In genomic region chr14:73728106-73729014, GRCh38 we compare ENCODE assay signal across 8 cellular contexts. TPM values are rescaled to one million over a fixed set of nuclear protein-coding genes. Genes with fewer than 3 reads are reported as not detected.
DNase-seq lines count a peak whose midpoint lies in the region; ATAC-seq, FAIRE-seq and TF ChIP-seq lines count a peak whose summit lies in the region.

No MANE protein-coding gene starts in this region.

- H3K27ac ChIP-seq in pancreas (peak overlapping the region in 1 of 4 donors; percentile 41), thyroid gland (peak overlapping the region in 2 of 3 donors; percentile 22 to 37)

- H3K4me3 ChIP-seq in pancreas = no peak overlapping the region
- H3K4me3 ChIP-seq in thyroid gland (replicated peaks in 1 of 3) = no peak overlapping the region

- H3K9me3 Mint-ChIP-seq in activated naive CD4-positive, alpha-beta T cell treated with anti-CD3 and anti-CD28 coated beads, Interleukin-2, amount 50 U/mL, for 24 hours = no peaks in the 10 kb centered on the region
- H3K9me3 Mint-ChIP-seq in glutamatergic neuron (ENCODE audit: unreplicated experiment) = no peaks in the 10 kb centered on the region

- H3K27me3 ChIP-seq in pancreas (no peaks in the 10 kb centered on the region), thyroid gland (no peaks in the 10 kb centered on the region)

- ATAC-seq in SK-N-SH treated with all-trans-retinoic acid at 6 μM for 48 hours (peak; percentile 78), pancreas (peak; percentile 84 to 92 (median 88))

- intact Hi-C loops in pancreas (cut with DNase I) (loop anchor here in 2 of 3 donors (5.0 kb wide), 1 partner anchor 99 kb away; no protein-coding TSS in a partner anchor), thyroid gland (cut with DNase I) (loop anchor here (2.0 kb wide), 1 partner anchor 98 kb away; no protein-coding TSS in a partner anchor)

- no peak overlapping the region for H3K4me3 Mint-ChIP-seq in activated naive CD4-positive, alpha-beta T cell treated with anti-CD3 and anti-CD28 coated beads, Interleukin-2, amount 50 U/mL, for 24 hours
- H3K4me3 Mint-ChIP-seq in glutamatergic neuron (ENCODE audit: unreplicated experiment) = no peak overlapping the region

- no peaks in the 10 kb centered on the region for H3K27me3 Mint-ChIP-seq in activated naive CD4-positive, alpha-beta T cell treated with anti-CD3 and anti-CD28 coated beads, Interleukin-2, amount 50 U/mL, for 24 hours
- H3K27me3 Mint-ChIP-seq in glutamatergic neuron (ENCODE audit: unreplicated experiment) = peaks cover 2% of the 10 kb centered on the region

- no peak for FAIRE-seq in pancreas (lab: Jason Lieb, UNC)

- WGBS in pancreas, 2 donors = 57 to 60% methylated on average over 16 of the region's 16 CpGs
- 59% methylated on average over 16 of the region's 16 CpGs for WGBS in thyroid gland, 2 donors

- no peaks in the 10 kb centered on the region for H3K9me3 ChIP-seq in pancreas
- H3K9me3 ChIP-seq in thyroid gland = no peaks in the 10 kb centered on the region

- H3K4me1 ChIP-seq in pancreas = no peaks in the 10 kb centered on the region
- peaks cover 12 to 30% of the 10 kb centered on the region in 2 donors for H3K4me1 ChIP-seq in thyroid gland

- peak; percentile 68 to 72 for DNase-seq in NCI-H2081 (lab: John Stamatoyannopoulos, UW)
- no peak for DNase-seq in NCI-H2081 treated with DMSO at 0.1 percent for 48 hours (lab: John Stamatoyannopoulos, UW)
- peak; percentile 96 for DNase-seq in MV-4-11 (lab: John Stamatoyannopoulos, UW)
- DNase-seq in glutamatergic neuron = peak; percentile 95
- DNase-seq in pancreas = peak; percentile 72 to 93 (median 88)
- DNase-seq in thyroid gland = peak; percentile 77 to 86

- H3K36me3 ChIP-seq in pancreas = peaks cover 13 to 45% (median 14%) of the 10 kb centered on the region in 3 donors
- H3K36me3 ChIP-seq in thyroid gland = peaks cover 43 to 44% of the 10 kb centered on the region in 2 donors

- no peak for TF ChIP-seq POLR2A in thyroid gland (IDR thresholded peaks at IDR 0.05)

- peak overlapping the region; percentile 70 for H3K27ac Mint-ChIP-seq in activated naive CD4-positive, alpha-beta T cell treated with anti-CD3 and anti-CD28 coated beads, Interleukin-2, amount 50 U/mL, for 24 hours
- no peak overlapping the region for H3K27ac Mint-ChIP-seq in glutamatergic neuron (ENCODE audit: unreplicated experiment)

- TF ChIP-seq CTCF in glutamatergic neuron (IDR thresholded peaks at IDR 0.05; ENCODE audit: partially characterized antibody, unreplicated experiment) (peak; percentile 86), pancreas (IDR thresholded peaks at IDR 0.05) (peak; percentile 90 to 92 (median 91)), thyroid gland (IDR thresholded peaks at IDR 0.05) (peak; percentile 84 to 96 (median 92))

- peaks cover 30% of the 10 kb centered on the region for H3K4me1 Mint-ChIP-seq in activated naive CD4-positive, alpha-beta T cell treated with anti-CD3 and anti-CD28 coated beads, Interleukin-2, amount 50 U/mL, for 24 hours
- H3K4me1 Mint-ChIP-seq in glutamatergic neuron (ENCODE audit: low read depth, unreplicated experiment) = peaks cover 24% of the 10 kb centered on the region

- peaks cover 11% of the 10 kb centered on the region for H3K36me3 Mint-ChIP-seq in activated naive CD4-positive, alpha-beta T cell treated with anti-CD3 and anti-CD28 coated beads, Interleukin-2, amount 50 U/mL, for 24 hours
- H3K36me3 Mint-ChIP-seq in glutamatergic neuron (ENCODE audit: unreplicated experiment) = no peaks in the 10 kb centered on the region

TF ChIP-seq in SK-N-SH treated with all-trans-retinoic acid at 6 μM for 48 hours, 23 proteins besides CTCF, POLR2A, EP300 and RAD21:
- TF ChIP-seq, protein P1, sequence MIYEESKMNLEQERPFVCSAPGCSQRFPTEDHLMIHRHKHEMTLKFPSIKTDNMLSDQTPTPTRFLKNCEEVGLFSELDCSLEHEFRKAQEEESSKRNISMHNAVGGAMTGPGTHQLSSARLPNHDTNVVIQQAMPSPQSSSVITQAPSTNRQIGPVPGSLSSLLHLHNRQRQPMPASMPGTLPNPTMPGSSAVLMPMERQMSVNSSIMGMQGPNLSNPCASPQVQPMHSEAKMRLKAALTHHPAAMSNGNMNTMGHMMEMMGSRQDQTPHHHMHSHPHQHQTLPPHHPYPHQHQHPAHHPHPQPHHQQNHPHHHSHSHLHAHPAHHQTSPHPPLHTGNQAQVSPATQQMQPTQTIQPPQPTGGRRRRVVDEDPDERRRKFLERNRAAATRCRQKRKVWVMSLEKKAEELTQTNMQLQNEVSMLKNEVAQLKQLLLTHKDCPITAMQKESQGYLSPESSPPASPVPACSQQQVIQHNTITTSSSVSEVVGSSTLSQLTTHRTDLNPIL (CRISPR knock-in tag; IDR thresholded peaks at IDR 0.05; ENCODE audit: low read depth) = no peak
- TF ChIP-seq ARNTL (CRISPR knock-in tag; IDR thresholded peaks at IDR 0.05; ENCODE audit: borderline replicate concordance, low read depth) (no peak), TCF4 (CRISPR knock-in tag; IDR thresholded peaks at IDR 0.05; ENCODE audit: borderline replicate concordance) (no peak), ZNF70 (CRISPR knock-in tag; IDR thresholded peaks at IDR 0.05) (no peak), OSR1 (CRISPR knock-in tag; IDR thresholded peaks at IDR 0.05) (no peak), ZNF565 (CRISPR knock-in tag; conservative IDR thresholded peaks at IDR 0.05; ENCODE audit: low read depth) (no peak), RARB (CRISPR knock-in tag; IDR thresholded peaks at IDR 0.05) (no peak), TSHZ2 (CRISPR knock-in tag; IDR thresholded peaks at IDR 0.05) (no peak), TOX (CRISPR knock-in tag; IDR thresholded peaks at IDR 0.05; ENCODE audit: borderline replicate concordance) (no peak)

RNA-seq across cellular contexts. Expression of gene PNMA1, which starts 14.2 kb away (rescaled TPM):
- 145 TPM for total RNA-seq in glutamatergic neuron (ENCODE audit: unreplicated experiment)
- 10 to 100 TPM in 2 of 6 donors, 1 to 10 TPM in 4; 2.8 to 11.7 (median 6.5) TPM for total RNA-seq in pancreas
- 10 to 100 TPM in 1 of 2 donors, 1 to 10 TPM in 1; 6.2 to 25.4 TPM for polyA plus RNA-seq in pancreas
- 10 to 100 TPM; 21.7 to 27.7 (median 24.7) TPM for total RNA-seq in thyroid gland
